Comparison of ENCODE assay signal across 28 cellular contexts in genomic region chr7:87779806-87780205, GRCh38.
"Had no signal": no experiment of that assay in that cellular context is flagged by ENCODE, and none has a peak within 500 bp of the region (broad histone marks: within the 10 kb centered on the region; RNA-seq: fewer than 3 reads in every experiment).

No MANE protein-coding gene starts in this region.

- H3K27ac ChIP-seq: colonic mucosa, coronary artery, dorsolateral prefrontal cortex, epithelial cell of prostate, esophagus muscularis mucosa, esophagus squamous epithelium, foreskin keratinocyte, gastrocnemius medialis, gastroesophageal sphincter, heart left ventricle, heart right ventricle had no signal

- DNase-seq: colonic mucosa; cortex of kidney; dermis blood vessel endothelial cell; dorsolateral prefrontal cortex; effector CD4-positive, alpha-beta T cell; effector CD8-positive, alpha-beta T cell; effector memory CD4-positive, alpha-beta T cell; effector memory CD8-positive, alpha-beta T cell; endodermal cell; erythroblast; esophagus squamous epithelium; foreskin fibroblast; foreskin keratinocyte; foreskin melanocyte; gastrocnemius medialis; glutamatergic neuron; head of caudate nucleus; heart left ventricle; heart right ventricle had no signal

- H3K4me3 ChIP-seq: colonic mucosa, coronary artery, dorsolateral prefrontal cortex, esophagus muscularis mucosa, esophagus squamous epithelium, gastrocnemius medialis, gastroesophageal sphincter, heart left ventricle, heart right ventricle had no signal

- ATAC-seq: effector memory CD8-positive, alpha-beta T cell; esophagus mucosa; foreskin keratinocyte; gastrocnemius medialis; gastroesophageal sphincter; heart left ventricle; heart right ventricle had no signal

- H3K27me3 ChIP-seq: colonic mucosa, dorsolateral prefrontal cortex, esophagus muscularis mucosa, esophagus squamous epithelium, foreskin keratinocyte, gastrocnemius medialis, gastroesophageal sphincter, heart left ventricle, heart right ventricle had no signal

- H3K36me3 ChIP-seq: colonic mucosa, esophagus muscularis mucosa, esophagus squamous epithelium, gastrocnemius medialis, gastroesophageal sphincter, heart left ventricle, heart right ventricle had no signal

- H3K9me3 ChIP-seq: colonic mucosa, esophagus squamous epithelium, gastrocnemius medialis had no signal

- FAIRE-seq: colon, endometrium, endothelial cell of umbilical vein, frontal cortex had no signal

- H3K4me1 ChIP-seq: colonic mucosa, esophagus muscularis mucosa, esophagus squamous epithelium, foreskin keratinocyte, gastrocnemius medialis, gastroesophageal sphincter, heart left ventricle, heart right ventricle had no signal
